1 cellular context compared by ENCODE assay signal in genomic region chr16:74565378-74565777, GRCh38.
TF ChIP-seq lines count a peak whose summit lies in the region.

No MANE protein-coding gene starts in this region.

TF ChIP-seq in WTC11, 78 proteins besides CTCF, POLR2A, EP300 and RAD21:
- TF ChIP-seq JUN (CRISPR knock-in tag; IDR thresholded peaks at IDR 0.05) (no peak), ZBTB21 (CRISPR knock-in tag; IDR thresholded peaks at IDR 0.05; ENCODE audit: borderline replicate concordance) (no peak), ZNF416 (CRISPR knock-in tag; IDR thresholded peaks at IDR 0.05) (no peak), ATF3 (CRISPR knock-in tag; conservative IDR thresholded peaks at IDR 0.05) (no peak), KAT7 (CRISPR knock-in tag; IDR thresholded peaks at IDR 0.05; ENCODE audit: borderline replicate concordance) (no peak), MAX (CRISPR knock-in tag; IDR thresholded peaks at IDR 0.05) (no peak), ZNF219 (CRISPR knock-in tag; IDR thresholded peaks at IDR 0.05; ENCODE audit: borderline replicate concordance) (no peak)
